16 cellular contexts compared by ENCODE assay signal in the genomic region with DNA sequence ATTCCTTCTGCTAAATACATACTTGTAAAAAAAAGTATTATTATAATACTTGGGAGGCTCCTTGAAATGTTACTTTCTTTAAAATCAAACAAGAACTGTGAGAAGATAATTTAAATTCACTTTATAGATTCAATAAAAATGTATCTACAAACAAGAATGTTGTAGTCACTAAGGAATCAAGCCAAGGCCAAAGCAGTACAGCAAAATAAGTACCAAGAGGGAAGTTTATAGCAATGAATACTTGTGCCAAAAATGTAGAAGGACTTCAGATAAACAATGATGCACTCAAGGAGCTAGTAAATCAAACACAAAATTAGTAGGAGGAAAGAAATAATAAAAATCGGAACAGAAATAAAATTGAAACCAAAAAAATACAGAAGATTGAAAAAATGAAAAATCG.
DNase-seq lines count a peak whose midpoint lies in the region; TF ChIP-seq lines count a peak whose summit lies in the region.
"Had no signal": no experiment of that assay in that cellular context is flagged by ENCODE, and none has a peak within 500 bp of the region (broad histone marks: within the 10 kb centered on the region; RNA-seq: fewer than 3 reads in every experiment).

No MANE protein-coding gene starts in this region.

- no peak overlapping the region for H3K4me3 Mint-ChIP-seq in HFFc6
- H3K4me3 Mint-ChIP-seq: CD4-positive, alpha-beta memory T cell; GM23338; H9 had no signal

- H3K27ac Mint-ChIP-seq in HFFc6 = no peak overlapping the region
- H3K27ac Mint-ChIP-seq: CD4-positive, alpha-beta memory T cell; GM23338; H9 had no signal

- no peak overlapping the region for H3K27ac ChIP-seq in Karpas-422 (ENCODE audit: low read length)

- no peak overlapping the region for H3K9ac ChIP-seq in Karpas-422 (ENCODE audit: low read length)

- no peak overlapping the region for H2AFZ ChIP-seq in Karpas-422 (ENCODE audit: low read length)
- H2AFZ ChIP-seq: GM23338 had no signal

- H3K9me3 ChIP-seq in Karpas-422 (ENCODE audit: low read length) = no peaks in the 10 kb centered on the region

- no peaks in the 10 kb centered on the region for H3K9me2 ChIP-seq in Karpas-422 (replicated peaks; ENCODE audit: insufficient read depth, low read length)

- TF ChIP-seq CTCF in fibroblast of villous mesenchyme (IDR thresholded peaks at IDR 0.05; ENCODE audit: insufficient read depth, low read depth, low read length) (no peak), HFFc6 (IDR thresholded peaks at IDR 0.05) (no peak)

- H3K36me3 Mint-ChIP-seq in HFFc6 (ENCODE audit: low read depth) = no peaks in the 10 kb centered on the region; the same call in 1 of the 2 replicates
- H3K36me3 Mint-ChIP-seq: CD4-positive, alpha-beta memory T cell had no signal

- peak; percentile 32 for DNase-seq in HCEC 1CT
- DNase-seq in M059J (ENCODE audit: low read depth) = peak; percentile 6
- DNase-seq in fibroblast of villous mesenchyme (ENCODE audit: low read depth) = peak; percentile 19
- no peak for DNase-seq in G401 (ENCODE audit: low spot score)
- DNase-seq in HFFc6 = no peak
- DNase-seq in Karpas-422 = no peak
- no peak for DNase-seq in NCI-H1417 treated with DMSO at 0.1 percent for 48 hours (lab: John Stamatoyannopoulos, UW)
- DNase-seq: ACHN; C1 segment of cervical spinal cord; Calu3; CD4-positive, alpha-beta memory T cell; COR-L47; DMS53; DMS79 treated with DMSO at 0.1 percent for 48 hours; H9 had no signal

- in situ Hi-C loops in G401 (cut with HindIII; ENCODE audit: low sequenced_read_pairs) = no loop called here

- no peaks in the 10 kb centered on the region for H3K27me3 Mint-ChIP-seq in HFFc6 (ENCODE audit: insufficient read depth)
- H3K27me3 Mint-ChIP-seq: CD4-positive, alpha-beta memory T cell had no signal

- no peaks in the 10 kb centered on the region for H3K79me2 ChIP-seq in Karpas-422 (ENCODE audit: low read length)

- no peaks in the 10 kb centered on the region for H4K20me1 ChIP-seq in Karpas-422 (ENCODE audit: insufficient read depth, low read depth, low read length)

- H3K4me3 ChIP-seq in fibroblast of villous mesenchyme (ENCODE audit: low read depth, low read length) = no peak overlapping the region
- H3K4me3 ChIP-seq in Karpas-422 (ENCODE audit: low read length) = no peak overlapping the region
- H3K4me3 ChIP-seq: GM23338 had no signal

- H3K4me1 ChIP-seq in Karpas-422 (ENCODE audit: low read length) = no peaks in the 10 kb centered on the region

- peaks cover 47% of the 10 kb centered on the region for H3K9me3 Mint-ChIP-seq in HFFc6
- H3K9me3 Mint-ChIP-seq: GM23338, H9 had no signal

- no peaks in the 10 kb centered on the region for H3K36me3 ChIP-seq in Karpas-422 (ENCODE audit: insufficient read depth, low read length)

- no peaks in the 10 kb centered on the region for H3K27me3 ChIP-seq in Karpas-422 (ENCODE audit: low read length)

- no peaks in the 10 kb centered on the region for H3K4me1 Mint-ChIP-seq in HFFc6 (ENCODE audit: low read depth)
- H3K4me1 Mint-ChIP-seq: CD4-positive, alpha-beta memory T cell; GM23338; H9 had no signal

- no peak overlapping the region for H3K4me2 ChIP-seq in Karpas-422 (ENCODE audit: low read depth, low read length, poor library complexity, severe bottlenecking)
- H3K4me2 ChIP-seq: GM23338 had no signal

Comparison
In these comparisons a context has a peak if more than half of its experiments do, and no peak if none do; other contexts are left out.
1. DNase-seq: peak in HCEC 1CT (single experiment), M059J (single experiment) and fibroblast of villous mesenchyme (single experiment); none in G401 (single experiment), HFFc6 (single experiment), Karpas-422 (single experiment) and NCI-H1417 treated with DMSO at 0.1 percent for 48 hours (single experiment).